Comparison of ENCODE assay signal across 27 cellular contexts in genomic region chr1:115505157-115505571, GRCh38.
A peak's percentile ranks its signal among the peaks of the same experiment; 100 is the strongest.
DNase-seq lines count a peak whose midpoint lies in the region; TF ChIP-seq lines count a peak whose summit lies in the region.
"Had no signal": no experiment of that assay in that cellular context is flagged by ENCODE, and none has a peak within 500 bp of the region (broad histone marks: within the 10 kb centered on the region; RNA-seq: fewer than 3 reads in every experiment).

No MANE protein-coding gene starts in this region.

- no peak overlapping the region for H3K27ac ChIP-seq in fibroblast of lung (ENCODE audit: insufficient read depth, low read length)
- H3K27ac ChIP-seq: ascending aorta, foreskin keratinocyte, PC-9 had no signal

- intact Hi-C loops in lower leg skin (cut with DNase I; ENCODE audit: low total_unique reads): no loop called here

- no peak overlapping the region for H3K4me2 ChIP-seq in fibroblast of lung (ENCODE audit: extremely low read depth, insufficient read depth, low read length)
- H3K4me2 ChIP-seq: PC-9 had no signal

- no peaks in the 10 kb centered on the region for H3K4me1 ChIP-seq in fibroblast of lung (ENCODE audit: control insufficient read depth, extremely low read depth, insufficient read depth, low read length)

- H3K4me3 ChIP-seq in AG10803 (ENCODE audit: low read length) (no peak overlapping the region), fibroblast of lung (replicated peaks in 1 of 4; ENCODE audit: control extremely low read depth in 1 of 4, insufficient read depth in 1 of 4, low read depth in 3 of 4, low read length in 4 of 4) (no peak overlapping the region), lower leg skin (ENCODE audit: low read depth, poor library complexity, severe bottlenecking) (no peak overlapping the region)
- H3K4me3 ChIP-seq: ascending aorta, PC-9 had no signal

- H2AFZ ChIP-seq in fibroblast of lung (ENCODE audit: low read length): no peak overlapping the region
- H2AFZ ChIP-seq: PC-9 had no signal

- no peaks in the 10 kb centered on the region for H3K36me3 ChIP-seq in fibroblast of lung (ENCODE audit: control insufficient read depth, insufficient read depth, low read length)
- H3K36me3 ChIP-seq: ascending aorta had no signal

- TF ChIP-seq CTCF in AG10803 (conservative IDR thresholded peaks at IDR 0.05; ENCODE audit: low read length): no peak
- TF ChIP-seq CTCF in fibroblast of lung (conservative IDR thresholded peaks at IDR 0.05 in 1 of 2, IDR thresholded peaks at IDR 0.05 in 1 of 2; ENCODE audit: low read depth in 1 of 2, low read length in 2 of 2): no peak
- TF ChIP-seq CTCF in lower leg skin (IDR thresholded peaks at IDR 0.05): no peak

- H3K9ac ChIP-seq in fibroblast of lung (ENCODE audit: insufficient read depth, low read length): no peak overlapping the region

- TF ChIP-seq POLR2A in lower leg skin (IDR thresholded peaks at IDR 0.05): no peak

- no peaks in the 10 kb centered on the region for H4K20me1 ChIP-seq in fibroblast of lung (ENCODE audit: control insufficient read depth, extremely low read depth, insufficient read depth, low read length)

- no peaks in the 10 kb centered on the region for H3K79me2 ChIP-seq in fibroblast of lung (ENCODE audit: control insufficient read depth, insufficient read depth, low read length)

- H3K27me3 ChIP-seq in fibroblast of lung (ENCODE audit: control insufficient read depth, insufficient read depth, low read length): no peaks in the 10 kb centered on the region
- H3K27me3 ChIP-seq: ascending aorta, foreskin keratinocyte had no signal

- DNase-seq in AG10803 (ENCODE audit: low read depth) (peak; percentile 92), GM03348 (ENCODE audit: low spot score) (peak; percentile 59), NCI-H128 (lab: John Stamatoyannopoulos, UW; ENCODE audit: unreplicated experiment) (peak; percentile 14), fibroblast of lung (ENCODE audit: low read depth in 2 of 2) (peak; percentile 64 to 80), lower leg skin (ENCODE audit: low spot score in 2 of 2) (no peak), HPDE6-E6E7 (ENCODE audit: extremely low spot score) (no peak), hypothalamus (lab: John Stamatoyannopoulos, UW) (no peak)
- DNase-seq in activated naive CD4-positive, alpha-beta T cell (lab: John Stamatoyannopoulos, UW): no peak
- DNase-seq: activated B cell treated with CpG ODN at 0.5 μM for 24 hours; activated CD4-positive, alpha-beta T cell treated with anti-CD3 and anti-CD28 coated beads, Interleukin-2, amount 50 U/mL, for 4 hours; activated CD8-positive, alpha-beta memory T cell treated with anti-CD3 and anti-CD28 coated beads, Interleukin-2, amount 50 U/mL, for 4 hours; AML-193; CD4-positive, alpha-beta memory T cell; central memory CD4-positive, alpha-beta T cell; dermis blood vessel endothelial cell; foreskin keratinocyte; GDM1; left ventricle myocardium superior; natural killer cell; NCI-H146; NCI-H446; PC-9; Right ventricle myocardium superior; small intestine; stimulated activated CD4-positive, alpha-beta T cell treated with anti-CD3 and anti-CD28 coated beads, Interleukin-1b, Interleukin-23, amount 100 ng/mL, for 48 hours; SW 1271 had no signal

- no peaks in the 10 kb centered on the region for H3K9me3 ChIP-seq in fibroblast of lung (ENCODE audit: control insufficient read depth, insufficient read depth, low read depth, low read length)
- H3K9me3 ChIP-seq: ascending aorta had no signal

Comparison
In these comparisons a context has a peak if more than half of its experiments do, and no peak if none do; other contexts are left out.
1. DNase-seq: peak in AG10803 (single experiment), GM03348 (single experiment), NCI-H128 (single experiment) and fibroblast of lung (2 of 2); none in activated naive CD4-positive, alpha-beta T cell (0 of 4), lower leg skin (0 of 2), HPDE6-E6E7 (single experiment) and hypothalamus (0 of 51).